ENCODE assay signal across 18 cellular contexts in the genomic region with DNA sequence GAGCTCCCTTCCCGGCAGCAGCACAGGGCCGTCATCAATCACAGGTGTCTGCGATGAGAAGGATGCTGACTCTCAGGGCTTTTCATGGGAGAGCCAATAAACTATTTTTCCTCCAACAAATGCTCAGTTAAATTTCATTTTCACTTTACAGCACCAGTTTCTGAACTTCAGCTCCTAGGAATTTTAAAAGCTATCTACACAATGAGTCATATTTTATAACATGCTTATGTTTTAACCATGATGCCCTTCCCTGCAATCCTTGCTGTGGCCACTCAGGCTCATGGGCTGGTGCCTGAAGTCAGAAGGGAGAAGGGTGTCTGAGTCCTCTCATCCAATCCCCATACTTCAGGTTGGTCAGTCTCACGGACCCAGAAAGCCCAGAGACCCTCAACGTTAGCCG.
DNase-seq lines count a peak whose midpoint lies in the region; ATAC-seq, FAIRE-seq and TF ChIP-seq lines count a peak whose summit lies in the region.
"Had no signal": no experiment of that assay in that cellular context is flagged by ENCODE, and none has a peak within 500 bp of the region (broad histone marks: within the 10 kb centered on the region; RNA-seq: fewer than 3 reads in every experiment).

No MANE protein-coding gene starts in this region.

- no peak for ATAC-seq in left cardiac atrium
- ATAC-seq in HG02981 (IDR thresholded peaks at IDR 0.05; ENCODE audit: unreplicated experiment) = no peak
- ATAC-seq in natural killer cell = no peak

- DNase-seq in H4 (ENCODE audit: low spot score) (peak; percentile 45), SW480 (ENCODE audit: low spot score) (peak; percentile 67), fibroblast of pulmonary artery (ENCODE audit: low read depth) (peak; percentile 10), small intestine (peak; percentile 9), left cardiac atrium (no peak), natural killer cell (no peak)
- no peak for DNase-seq in activated naive CD4-positive, alpha-beta T cell treated with anti-CD3 and anti-CD28 coated beads, Interleukin-2, amount 10 ng/mL, durations not matched to agents 7 days and 5 days
- DNase-seq: activated CD4-positive, alpha-beta T cell treated with anti-CD3 and anti-CD28 coated beads, Interleukin-2, amount 50 U/mL, for 4 hours; Caco-2; mesendoderm; NCI-H1092 treated with DMSO at 0.1 percent for 48 hours; NCI-H345; ovary; stimulated activated CD4-positive, alpha-beta T cell treated with anti-CD3 and anti-CD28 coated beads, Interleukin-15, amount 100 ng/mL, for 24 hours; T-helper 2 cell had no signal

- H3K27ac Mint-ChIP-seq in activated naive CD4-positive, alpha-beta T cell treated with anti-CD3 and anti-CD28 coated beads, Interleukin-2, amount 10 ng/mL, durations not matched to agents 7 days and 5 days = no peak overlapping the region
- no peak overlapping the region for H3K27ac Mint-ChIP-seq in natural killer cell

- no peaks in the 10 kb centered on the region for H3K36me3 Mint-ChIP-seq in activated naive CD4-positive, alpha-beta T cell treated with anti-CD3 and anti-CD28 coated beads, Interleukin-2, amount 10 ng/mL, durations not matched to agents 7 days and 5 days
- H3K36me3 Mint-ChIP-seq in natural killer cell = no peaks in the 10 kb centered on the region

- no peak overlapping the region for H3K4me3 Mint-ChIP-seq in activated naive CD4-positive, alpha-beta T cell treated with anti-CD3 and anti-CD28 coated beads, Interleukin-2, amount 10 ng/mL, durations not matched to agents 7 days and 5 days
- H3K4me3 Mint-ChIP-seq in natural killer cell = no peak overlapping the region

- H3K27me3 ChIP-seq in small intestine (ENCODE audit: control insufficient read depth in 2 of 2, insufficient read depth in 2 of 2, low read length in 2 of 2) = no peaks in the 10 kb centered on the region
- H3K27me3 ChIP-seq: cardiac muscle cell, ovary had no signal

- H3K4me3 ChIP-seq in fibroblast of pulmonary artery (replicated peaks; ENCODE audit: low read depth, low read length) (no peak overlapping the region), small intestine (ENCODE audit: low read depth in 1 of 2, low read length in 2 of 2) (no peak overlapping the region)
- H3K4me3 ChIP-seq: cardiac muscle cell, ovary had no signal

- H3K36me3 ChIP-seq in small intestine (ENCODE audit: control insufficient read depth in 2 of 2, insufficient read depth in 2 of 2, low read length in 2 of 2) = no peaks in the 10 kb centered on the region
- H3K36me3 ChIP-seq: cardiac muscle cell, ovary had no signal

- FAIRE-seq in small intestine (lab: Jason Lieb, UNC) = no peak
- FAIRE-seq: endothelial cell of umbilical vein had no signal

- no peaks in the 10 kb centered on the region for H3K4me1 Mint-ChIP-seq in activated naive CD4-positive, alpha-beta T cell treated with anti-CD3 and anti-CD28 coated beads, Interleukin-2, amount 10 ng/mL, durations not matched to agents 7 days and 5 days
- H3K4me1 Mint-ChIP-seq in natural killer cell = no peaks in the 10 kb centered on the region

- no peaks in the 10 kb centered on the region for H3K4me1 ChIP-seq in small intestine (ENCODE audit: control insufficient read depth in 2 of 2, insufficient read depth in 1 of 2, low read depth in 1 of 2, low read length in 1 of 2)
- H3K4me1 ChIP-seq: Caco-2 had no signal

- 57 to 71% (median 64%) methylated on average over 6 of the region's 6 CpGs for WGBS in small intestine, 3 donors

- intact Hi-C loops in left cardiac atrium (cut with DNase I) (no loop called here), natural killer cell (cut with micrococcal nuclease) (no loop called here)

- CTCF ChIA-PET in activated naive CD4-positive, alpha-beta T cell treated with anti-CD3 and anti-CD28 coated beads, Interleukin-2, amount 10 ng/mL, durations not matched to agents 7 days and 5 days (lab: Charles Lee) = no interaction called here

- no peak overlapping the region for H3K27ac ChIP-seq in small intestine (ENCODE audit: low read depth in 1 of 2, low read length in 1 of 2)
- H3K27ac ChIP-seq: cardiac muscle cell, ovary had no signal

- TF ChIP-seq CTCF in fibroblast of pulmonary artery (IDR thresholded peaks at IDR 0.05; ENCODE audit: low read length, missing control alignments) (no peak), natural killer cell (IDR thresholded peaks at IDR 0.05) (no peak)

- H3K9me3 ChIP-seq in small intestine (ENCODE audit: control insufficient read depth, low read depth) = no peaks in the 10 kb centered on the region
- H3K9me3 ChIP-seq: Caco-2, ovary had no signal

- no peaks in the 10 kb centered on the region for H3K27me3 Mint-ChIP-seq in activated naive CD4-positive, alpha-beta T cell treated with anti-CD3 and anti-CD28 coated beads, Interleukin-2, amount 10 ng/mL, durations not matched to agents 7 days and 5 days
- peaks cover 0 to 10% of the 10 kb centered on the region in 2 donors for H3K27me3 Mint-ChIP-seq in natural killer cell (ENCODE audit: low read depth in 2 of 2)

- no peaks in the 10 kb centered on the region for H3K9me3 Mint-ChIP-seq in activated naive CD4-positive, alpha-beta T cell treated with anti-CD3 and anti-CD28 coated beads, Interleukin-2, amount 10 ng/mL, durations not matched to agents 7 days and 5 days
- no peaks in the 10 kb centered on the region for H3K9me3 Mint-ChIP-seq in natural killer cell

Comparison
In these comparisons a context has a peak if more than half of its experiments do, and no peak if none do; other contexts are left out.
1. DNase-seq: peak in H4 (single experiment), SW480 (single experiment), fibroblast of pulmonary artery (single experiment) and small intestine (single experiment); none in left cardiac atrium (single experiment), activated naive CD4-positive, alpha-beta T cell treated with anti-CD3 and anti-CD28 coated beads, Interleukin-2, amount 10 ng/mL, durations not matched to agents 7 days and 5 days (single experiment) and natural killer cell (single experiment).